In the genomic region with DNA sequence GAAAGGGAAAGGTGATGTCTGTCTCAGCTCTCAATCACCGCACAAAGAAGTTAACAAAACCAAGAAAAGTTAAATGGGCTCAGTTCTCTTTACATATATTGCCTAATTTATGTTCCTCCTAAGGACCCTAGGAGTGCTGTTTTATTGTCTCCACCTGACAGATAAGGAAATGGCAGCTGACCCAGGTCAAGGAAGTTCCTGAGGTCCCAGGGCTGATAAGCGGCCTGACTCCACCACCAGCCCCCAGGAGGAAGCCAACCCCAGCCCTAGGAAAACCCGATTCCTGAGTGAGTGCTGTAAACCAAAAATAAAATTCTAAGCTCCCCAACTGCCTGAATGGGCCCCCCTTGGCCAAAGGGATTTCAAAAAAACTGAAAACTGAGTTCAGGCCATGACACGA, we compare ENCODE assay signal across 8 cellular contexts. TPM values are rescaled to one million over a fixed set of nuclear protein-coding genes. Genes with fewer than 3 reads are reported as not detected.
A peak's percentile ranks its signal among the peaks of the same experiment; 100 is the strongest.
DNase-seq lines count a peak whose midpoint lies in the region; ATAC-seq and TF ChIP-seq lines count a peak whose summit lies in the region.
"Not testable (repeated sequence)": the region's sequence is repeated elsewhere in the genome, so short reads cannot be mapped to it uniquely, and the experiment has no call there.

No MANE protein-coding gene starts in this region.

- POLR2A ChIA-PET in RWPE1 (lab: Yijun Ruan, JAX; ENCODE audit: low non-redundant PET) = not testable (repeated sequence)

- 37 to 67% (median 65%) methylated on average over 4 of the region's 4 CpGs for WGBS in heart left ventricle, 4 donors

- H4K20me1 ChIP-seq in BLaER1 = not testable (repeated sequence)

- not testable (repeated sequence) for H3K4me3 ChIP-seq in BLaER1, heart left ventricle, vagina

- peak overlapping the region; percentile 61 for H3K4me2 ChIP-seq in BLaER1

- CTCF ChIA-PET in RWPE1 (lab: Yijun Ruan, JAX) = interaction anchor here (0.6 kb wide), 1 partner anchor 1535 kb away, joined by 3 read pairs; no protein-coding TSS in a partner anchor

- not testable (repeated sequence) for H3K27me3 ChIP-seq in BLaER1, heart left ventricle, vagina

- not testable (repeated sequence) for H3K27me3 Mint-ChIP-seq in activated naive CD8-positive, alpha-beta T cell treated with anti-CD3 and anti-CD28 coated beads for 36 hours; endothelial cell (ENCODE audit: unreplicated experiment); memory B cell; progenitor cell of endocrine pancreas

- not testable (repeated sequence) for DNase-seq in RWPE1 (ENCODE audit: low spot score); activated naive CD8-positive, alpha-beta T cell treated with anti-CD3 and anti-CD28 coated beads for 36 hours; endothelial cell (ENCODE audit: low spot score); heart left ventricle; memory B cell (ENCODE audit: low spot score in 2 of 2); progenitor cell of endocrine pancreas (ENCODE audit: low spot score, unreplicated experiment); vagina (ENCODE audit: extremely low spot score in 2 of 2)

- not testable (repeated sequence) for H3K9ac ChIP-seq in BLaER1

- intact Hi-C loops in heart left ventricle (cut with DNase I); vagina (cut with DNase I): not testable (repeated sequence)

- H3K36me3 ChIP-seq in BLaER1, vagina: not testable (repeated sequence)
- H3K36me3 ChIP-seq in heart left ventricle = peaks cover 0 to 14% (median 4%) of the 10 kb centered on the region in 9 donors

- TF ChIP-seq POLR2A in heart left ventricle (IDR thresholded peaks at IDR 0.05); vagina (IDR thresholded peaks at IDR 0.05): not testable (repeated sequence)

- H3K36me3 Mint-ChIP-seq in activated naive CD8-positive, alpha-beta T cell treated with anti-CD3 and anti-CD28 coated beads for 36 hours; endothelial cell (ENCODE audit: low read depth, unreplicated experiment); memory B cell; progenitor cell of endocrine pancreas (ENCODE audit: insufficient read depth): not testable (repeated sequence)

- not testable (repeated sequence) for TF ChIP-seq CTCF in RWPE1 (conservative IDR thresholded peaks at IDR 0.05; ENCODE audit: low read depth); endothelial cell (IDR thresholded peaks at IDR 0.05; ENCODE audit: unreplicated experiment); heart left ventricle (IDR thresholded peaks at IDR 0.05); progenitor cell of endocrine pancreas (IDR thresholded peaks at IDR 0.05; ENCODE audit: unreplicated experiment); vagina (IDR thresholded peaks at IDR 0.05)

- peak overlapping the region; percentile 56 for H3K27ac Mint-ChIP-seq in activated naive CD8-positive, alpha-beta T cell treated with anti-CD3 and anti-CD28 coated beads for 36 hours
- H3K27ac Mint-ChIP-seq in endothelial cell (ENCODE audit: unreplicated experiment) (peak overlapping the region; percentile 91), progenitor cell of endocrine pancreas (peak overlapping the region; percentile 53)
- H3K27ac Mint-ChIP-seq in memory B cell = not testable (repeated sequence)

- peaks cover 11% of the 10 kb centered on the region for H3K4me1 Mint-ChIP-seq in activated naive CD8-positive, alpha-beta T cell treated with anti-CD3 and anti-CD28 coated beads for 36 hours
- H3K4me1 Mint-ChIP-seq in endothelial cell (ENCODE audit: unreplicated experiment) = peaks cover 24% of the 10 kb centered on the region
- H3K4me1 Mint-ChIP-seq in memory B cell = peaks cover 18% of the 10 kb centered on the region
- peaks cover 12% of the 10 kb centered on the region for H3K4me1 Mint-ChIP-seq in progenitor cell of endocrine pancreas (ENCODE audit: low read depth)

- peak in 3 of 4 donors; percentile 6 to 33 (median 13) for ATAC-seq in heart left ventricle
- ATAC-seq in memory B cell (ENCODE audit: low read depth) = peak; percentile 12

- not testable (repeated sequence) for H3K9me3 Mint-ChIP-seq in activated naive CD8-positive, alpha-beta T cell treated with anti-CD3 and anti-CD28 coated beads for 36 hours; endothelial cell (ENCODE audit: unreplicated experiment); memory B cell; progenitor cell of endocrine pancreas (ENCODE audit: low read depth)

- peak overlapping the region; percentile 38; the same call in 1 of the 2 replicates for H3K27ac ChIP-seq in BLaER1
- peak overlapping the region; percentile 76 for H3K27ac ChIP-seq in RWPE1
- peak overlapping the region in 1 of 12 donors; percentile 32 for H3K27ac ChIP-seq in heart left ventricle
- H3K27ac ChIP-seq in vagina = peak overlapping the region; percentile 53

- H3K4me3 Mint-ChIP-seq in activated naive CD8-positive, alpha-beta T cell treated with anti-CD3 and anti-CD28 coated beads for 36 hours; memory B cell; progenitor cell of endocrine pancreas (ENCODE audit: low read depth): not testable (repeated sequence)
- peak overlapping the region; percentile 23 for H3K4me3 Mint-ChIP-seq in endothelial cell (ENCODE audit: unreplicated experiment)

- H3K9me3 ChIP-seq in BLaER1, heart left ventricle, vagina: not testable (repeated sequence)

- H3K4me1 ChIP-seq in BLaER1 = peaks cover 49% of the 10 kb centered on the region
- H3K4me1 ChIP-seq in heart left ventricle = peaks cover 0 to 29% (median 19%) of the 10 kb centered on the region in 12 donors
- peaks cover 23% of the 10 kb centered on the region for H3K4me1 ChIP-seq in vagina

RNA-seq across cellular contexts. Expression of a gene that starts 6.9 kb away (rescaled TPM):
- total RNA-seq in activated naive CD8-positive, alpha-beta T cell treated with anti-CD3 and anti-CD28 coated beads for 36 hours = 10 to 100 TPM; 19.5 to 20.1 TPM
- 46.6 TPM for total RNA-seq in endothelial cell (ENCODE audit: unreplicated experiment)
- 10 to 100 TPM; 16.9 to 48.0 (median 30.9) TPM for total RNA-seq in heart left ventricle
- polyA plus RNA-seq in heart left ventricle = 10 to 100 TPM; 11.1 to 19.0 TPM
- 30.1 and 34.5 TPM in 2 replicates for total RNA-seq in progenitor cell of endocrine pancreas
- total RNA-seq in vagina = 93.1 TPM

RNA-seq across cellular contexts. Expression of a gene that starts 50.9 kb away (rescaled TPM):
- total RNA-seq in activated naive CD8-positive, alpha-beta T cell treated with anti-CD3 and anti-CD28 coated beads for 36 hours = 10 to 100 TPM; 33.3 to 35.8 TPM
- total RNA-seq in endothelial cell (ENCODE audit: unreplicated experiment) (155 TPM), heart left ventricle (10 to 100 TPM; 19.7 to 39.4 (median 25.3) TPM), progenitor cell of endocrine pancreas (7.6 and 12.7 TPM in 2 replicates), vagina (80.0 TPM)
- 10 to 100 TPM; 16.3 to 28.2 TPM for polyA plus RNA-seq in heart left ventricle
